11 cellular contexts compared by ENCODE assay signal in genomic region chr1:1847061-1847460, GRCh38. TPM values are rescaled to one million over a fixed set of nuclear protein-coding genes. Genes with fewer than 3 reads are reported as not detected.
DNase-seq lines count a peak whose midpoint lies in the region.
"Had no signal": no experiment of that assay in that cellular context is flagged by ENCODE, and none has a peak within 500 bp of the region (broad histone marks: within the 10 kb centered on the region; RNA-seq: fewer than 3 reads in every experiment).

No MANE protein-coding gene starts in this region.

- no peak overlapping the region for H3K4me2 ChIP-seq in mesenchymal stem cell (ENCODE audit: low read length, poor library complexity, severe bottlenecking)

- no peak overlapping the region for H3K27ac ChIP-seq in mesenchymal stem cell (ENCODE audit: low read length, poor library complexity, severe bottlenecking)
- H3K27ac ChIP-seq: 22Rv1 had no signal

- no peak overlapping the region for H2BK120ac ChIP-seq in mesenchymal stem cell (ENCODE audit: low read depth, low read length)

- H4K8ac ChIP-seq in mesenchymal stem cell (ENCODE audit: low read length) = no peak overlapping the region

- no peaks in the 10 kb centered on the region for H3K27me3 ChIP-seq in mesenchymal stem cell (ENCODE audit: control insufficient read depth in 1 of 2, insufficient read depth in 1 of 2, low read length in 2 of 2)

- H2BK5ac ChIP-seq in mesenchymal stem cell (ENCODE audit: low read depth, low read length, poor library complexity, severe bottlenecking) = no peak overlapping the region

- no peaks in the 10 kb centered on the region for H3K79me1 ChIP-seq in mesenchymal stem cell (replicated peaks; ENCODE audit: low read length, poor library complexity, severe bottlenecking)

- H3K4me3 ChIP-seq in mesenchymal stem cell (ENCODE audit: insufficient read depth in 1 of 2, low read depth in 1 of 2, low read length in 2 of 2) = no peak overlapping the region

- H3K36me3 ChIP-seq in mesenchymal stem cell (ENCODE audit: control insufficient read depth in 1 of 2, insufficient read depth in 2 of 2, low read depth in 1 of 2, low read length in 2 of 2) = peaks cover 12 to 15% of the 10 kb centered on the region in 2 experiments

- H4K91ac ChIP-seq in mesenchymal stem cell (ENCODE audit: low read length) = no peak overlapping the region

- no peak overlapping the region for H2AK5ac ChIP-seq in mesenchymal stem cell (ENCODE audit: low read length, severe bottlenecking)

- H3K23ac ChIP-seq in mesenchymal stem cell (ENCODE audit: low read length in 2 of 2) = peak overlapping the region in 1 of 2 experiments; percentile 9

- no peak overlapping the region for H2AFZ ChIP-seq in mesenchymal stem cell (ENCODE audit: low read depth, low read length)

- H2BK12ac ChIP-seq in mesenchymal stem cell (ENCODE audit: low read length in 2 of 2) = no peak overlapping the region

- 65% methylated on average over 3 of the region's 3 CpGs for WGBS in mesenchymal stem cell

- no peak overlapping the region for H3K4ac ChIP-seq in mesenchymal stem cell (ENCODE audit: low read depth in 1 of 2, low read length in 2 of 2)

- DNase-seq in DMS 273 (lab: John Stamatoyannopoulos, UW; ENCODE audit: unreplicated experiment) = peak; percentile 41
- DNase-seq in DMS 273 treated with DMSO at 0.1 percent for 48 hours (lab: John Stamatoyannopoulos, UW) = no peak
- peak; percentile 56 for DNase-seq in cerebellar cortex (ENCODE audit: low spot score)
- DNase-seq in mesenchymal stem cell = no peak
- DNase-seq in superior temporal gyrus (ENCODE audit: extremely low spot score) = peak; percentile 51
- DNase-seq in NCI-H774 (lab: John Stamatoyannopoulos, UW) = no peak
- no peak for DNase-seq in activated naive CD4-positive, alpha-beta T cell (lab: John Stamatoyannopoulos, UW)
- DNase-seq in Kasumi-1 (lab: John Stamatoyannopoulos, UW) = no peak
- DNase-seq: activated naive CD8-positive, alpha-beta T cell treated with anti-CD3 and anti-CD28 coated beads for 36 hours; stimulated activated CD4-positive, alpha-beta T cell treated with anti-CD3 and anti-CD28 coated beads, Interleukin-1b, Interleukin-23, amount 100 ng/mL, for 48 hours had no signal

- no peak overlapping the region for H2BK15ac ChIP-seq in mesenchymal stem cell (ENCODE audit: low read depth, poor library complexity, severe bottlenecking)

- H3K4me1 ChIP-seq in mesenchymal stem cell (ENCODE audit: control insufficient read depth, insufficient read depth, low read depth, low read length) = peaks cover 8% of the 10 kb centered on the region

- no peak overlapping the region for H3K14ac ChIP-seq in mesenchymal stem cell (ENCODE audit: low read length in 2 of 2)

- no peaks in the 10 kb centered on the region for H3K9me3 ChIP-seq in mesenchymal stem cell (ENCODE audit: control insufficient read depth, low read length)

- H3K18ac ChIP-seq in mesenchymal stem cell (ENCODE audit: low read depth in 1 of 2, low read length in 2 of 2) = no peak overlapping the region

- peak overlapping the region; percentile 16 for H3K9ac ChIP-seq in mesenchymal stem cell (ENCODE audit: low read length)

RNA-seq across cellular contexts. Expression of gene GNB1, which starts 43.8 kb away (rescaled TPM):
- 252 TPM for polyA plus RNA-seq in mesenchymal stem cell (2013, experiment 1 of 2)
- polyA plus RNA-seq in mesenchymal stem cell (2013, experiment 2 of 2) = 253 TPM

Comparison
In these comparisons a context has a peak if more than half of its experiments do, and no peak if none do; other contexts are left out.
1. DNase-seq: peak in DMS 273 (single experiment), cerebellar cortex (single experiment) and superior temporal gyrus (single experiment); none in DMS 273 treated with DMSO at 0.1 percent for 48 hours (single experiment), mesenchymal stem cell (single experiment), NCI-H774 (single experiment), activated naive CD4-positive, alpha-beta T cell (0 of 4) and Kasumi-1 (0 of 2).